1 cellular context compared by ENCODE assay signal in the genomic region with DNA sequence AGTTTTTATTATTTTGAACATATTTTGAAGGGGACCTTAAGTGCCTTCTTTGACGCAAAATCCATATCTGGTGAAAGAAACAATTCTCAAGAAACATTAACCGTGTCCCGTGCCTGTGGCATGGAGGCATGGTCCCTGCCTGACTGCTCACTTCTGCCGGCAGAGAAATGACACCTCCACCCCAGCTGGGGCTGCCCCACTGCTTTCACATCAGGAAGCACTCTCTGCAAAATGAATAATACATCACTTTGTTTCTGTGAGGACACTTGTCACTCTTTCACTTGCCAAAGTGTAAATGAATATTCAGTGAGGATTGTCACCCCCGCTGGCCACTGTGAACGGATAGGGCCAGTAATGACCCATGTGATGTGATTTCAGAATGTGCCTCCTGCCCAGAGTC.
TF ChIP-seq lines count a peak whose summit lies in the region.

No MANE protein-coding gene starts in this region.

TF ChIP-seq in IMR-90, 13 proteins besides CTCF, POLR2A, EP300 and RAD21:
- TF ChIP-seq RCOR1 (IDR thresholded peaks at IDR 0.05; ENCODE audit: insufficient replicate concordance, low read length) (no peak), MAZ (IDR thresholded peaks at IDR 0.05; ENCODE audit: borderline replicate concordance, low read depth, low read length) (no peak), CHD1 (IDR thresholded peaks at IDR 0.05; ENCODE audit: low read depth, low read length) (no peak), BHLHE40 (IDR thresholded peaks at IDR 0.05; ENCODE audit: low read depth, low read length) (no peak)
